12 cellular contexts compared by ENCODE assay signal in the genomic region with DNA sequence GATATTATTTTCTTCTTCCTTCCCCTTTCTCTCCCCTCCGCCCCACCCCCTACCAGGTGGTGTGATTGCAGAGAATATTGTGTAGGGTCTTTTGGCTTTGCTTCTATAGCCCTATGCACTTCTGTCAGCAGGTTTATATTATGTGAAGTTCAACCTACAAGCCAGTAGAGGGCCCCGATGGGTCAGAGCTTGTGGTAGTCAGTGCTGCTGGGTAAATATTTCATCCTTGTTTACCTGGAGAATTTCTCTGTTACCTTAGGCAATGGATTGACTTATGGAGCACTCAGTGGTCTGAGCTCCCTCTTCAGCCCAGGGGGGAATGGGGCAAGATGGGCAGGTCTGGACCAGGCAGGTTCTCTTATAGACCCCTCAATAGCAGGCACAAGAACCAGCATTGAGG.
DNase-seq lines count a peak whose midpoint lies in the region; ATAC-seq, FAIRE-seq and TF ChIP-seq lines count a peak whose summit lies in the region.
"Had no signal": no experiment of that assay in that cellular context is flagged by ENCODE, and none has a peak within 500 bp of the region (broad histone marks: within the 10 kb centered on the region; RNA-seq: fewer than 3 reads in every experiment).

No MANE protein-coding gene starts in this region.

- no peak overlapping the region for H3K27ac ChIP-seq in GM23338 (ENCODE audit: low read depth)
- H3K27ac ChIP-seq: thoracic aorta had no signal

- no peaks in the 10 kb centered on the region for H3K27me3 ChIP-seq in GM23338 (ENCODE audit: insufficient read depth)
- H3K27me3 ChIP-seq in bronchial epithelial cell (ENCODE audit: control insufficient read depth, insufficient read depth, low read length) = no peaks in the 10 kb centered on the region

- no peaks in the 10 kb centered on the region for H3F3A ChIP-seq in GM23338 (replicated peaks; ENCODE audit: low read depth)

- no peak overlapping the region for H3K4me3 ChIP-seq in GM23338
- no peak overlapping the region for H3K4me3 ChIP-seq in bronchial epithelial cell (ENCODE audit: low read depth, low read length)
- H3K4me3 ChIP-seq: thoracic aorta had no signal

- H3K36me3 ChIP-seq in GM23338 (ENCODE audit: insufficient read depth) (no peaks in the 10 kb centered on the region), bronchial epithelial cell (ENCODE audit: control insufficient read depth, insufficient read depth, low read length) (no peaks in the 10 kb centered on the region)
- H3K36me3 ChIP-seq: thoracic aorta had no signal

- H3K27me3 Mint-ChIP-seq in GM23338 (ENCODE audit: insufficient read depth, low read depth, poor library complexity) = no peaks in the 10 kb centered on the region
- H3K27me3 Mint-ChIP-seq: CD4-positive, alpha-beta memory T cell had no signal

- H3K27ac Mint-ChIP-seq in GM23338 = no peak overlapping the region
- H3K27ac Mint-ChIP-seq: activated naive CD4-positive, alpha-beta T cell treated with anti-CD3 and anti-CD28 coated beads, Interleukin-2, amount 50 U/mL, for 72 hours; CD4-positive, alpha-beta memory T cell had no signal

- H3K9me2 ChIP-seq in GM23338 (ENCODE audit: insufficient read depth) = no peaks in the 10 kb centered on the region

- ATAC-seq in GM23338 = peak; percentile 86
- no peak for ATAC-seq in HG03135 (IDR thresholded peaks at IDR 0.05; ENCODE audit: unreplicated experiment)
- ATAC-seq in GM19324 (IDR thresholded peaks at IDR 0.05; ENCODE audit: low FRiP score, unreplicated experiment) = no peak
- ATAC-seq in HG03565 (IDR thresholded peaks at IDR 0.05; ENCODE audit: unreplicated experiment) = no peak
- ATAC-seq: activated naive CD4-positive, alpha-beta T cell treated with anti-CD3 and anti-CD28 coated beads, Interleukin-2, amount 50 U/mL, for 72 hours had no signal

- H3K4me1 Mint-ChIP-seq in GM23338 = peaks cover 4% of the 10 kb centered on the region; the same call in 1 of the 3 replicates
- H3K4me1 Mint-ChIP-seq: CD4-positive, alpha-beta memory T cell had no signal

- peak; percentile 29 for TF ChIP-seq CTCF in D721Med (IDR thresholded peaks at IDR 0.05; ENCODE audit: insufficient read depth, missing control alignments)
- TF ChIP-seq CTCF in GM23338 (conservative IDR thresholded peaks at IDR 0.05; ENCODE audit: low read depth in 2 of 2) = peak; percentile 77 to 79
- TF ChIP-seq CTCF in LNCAP (IDR thresholded peaks at IDR 0.05) = peak; percentile 40; the same call in 1 of the 2 replicates
- peak; percentile 35 for TF ChIP-seq CTCF in bronchial epithelial cell (IDR thresholded peaks at IDR 0.05; ENCODE audit: insufficient read depth, low read length, severe bottlenecking)

- DNase-seq in D721Med (ENCODE audit: insufficient read length, low spot score) = no peak
- peak; percentile 72 for DNase-seq in GM23338 (ENCODE audit: low spot score)
- DNase-seq in bronchial epithelial cell (ENCODE audit: low read depth) = peak; percentile 15
- DNase-seq in activated gamma-delta T cell (lab: John Stamatoyannopoulos, UW) = no peak
- DNase-seq: CD4-positive, alpha-beta memory T cell; midbrain had no signal

- no peaks in the 10 kb centered on the region for H3K4me1 ChIP-seq in GM23338 (ENCODE audit: insufficient read depth)

- no peaks in the 10 kb centered on the region for H3K79me2 ChIP-seq in GM23338 (replicated peaks; ENCODE audit: insufficient read depth)

- H3K36me3 Mint-ChIP-seq in GM23338 (ENCODE audit: low read depth) = no peaks in the 10 kb centered on the region; the same call in 2 of the 3 replicates
- H3K36me3 Mint-ChIP-seq: CD4-positive, alpha-beta memory T cell had no signal

- no peak overlapping the region for H2AFZ ChIP-seq in GM23338

- H3K4me2 ChIP-seq in GM23338 = no peak overlapping the region

- no peak overlapping the region for H3K4me3 Mint-ChIP-seq in GM23338
- H3K4me3 Mint-ChIP-seq: CD4-positive, alpha-beta memory T cell had no signal

- no peaks in the 10 kb centered on the region for H4K20me1 ChIP-seq in GM23338 (replicated peaks; ENCODE audit: insufficient read depth)

- FAIRE-seq in D721Med (lab: Jason Lieb, UNC) = no peak
- FAIRE-seq in bronchial epithelial cell (lab: Jason Lieb, UNC) = no peak

- no peaks in the 10 kb centered on the region; the same call in 2 of the 3 replicates for H3K9me3 Mint-ChIP-seq in GM23338

TF ChIP-seq in GM23338, 12 proteins besides CTCF, POLR2A, EP300 and RAD21 (continues in another document):
- TF ChIP-seq ZNF331 (CRISPR knock-in tag; IDR thresholded peaks at IDR 0.05; ENCODE audit: low read depth) (no peak), EZH2 (IDR thresholded peaks at IDR 0.05; ENCODE audit: low read depth, unreplicated experiment) (no peak), NANOG (IDR thresholded peaks at IDR 0.05; ENCODE audit: borderline replicate concordance) (no peak), POLR2AphosphoS5 (IDR thresholded peaks at IDR 0.05; ENCODE audit: low read depth) (no peak), STAT1 (IDR thresholded peaks at IDR 0.05; ENCODE audit: unreplicated experiment) (no peak), CREB1 (CRISPR knock-in tag; IDR thresholded peaks at IDR 0.05; ENCODE audit: low read depth) (no peak)
- TF ChIP-seq, protein P1, sequence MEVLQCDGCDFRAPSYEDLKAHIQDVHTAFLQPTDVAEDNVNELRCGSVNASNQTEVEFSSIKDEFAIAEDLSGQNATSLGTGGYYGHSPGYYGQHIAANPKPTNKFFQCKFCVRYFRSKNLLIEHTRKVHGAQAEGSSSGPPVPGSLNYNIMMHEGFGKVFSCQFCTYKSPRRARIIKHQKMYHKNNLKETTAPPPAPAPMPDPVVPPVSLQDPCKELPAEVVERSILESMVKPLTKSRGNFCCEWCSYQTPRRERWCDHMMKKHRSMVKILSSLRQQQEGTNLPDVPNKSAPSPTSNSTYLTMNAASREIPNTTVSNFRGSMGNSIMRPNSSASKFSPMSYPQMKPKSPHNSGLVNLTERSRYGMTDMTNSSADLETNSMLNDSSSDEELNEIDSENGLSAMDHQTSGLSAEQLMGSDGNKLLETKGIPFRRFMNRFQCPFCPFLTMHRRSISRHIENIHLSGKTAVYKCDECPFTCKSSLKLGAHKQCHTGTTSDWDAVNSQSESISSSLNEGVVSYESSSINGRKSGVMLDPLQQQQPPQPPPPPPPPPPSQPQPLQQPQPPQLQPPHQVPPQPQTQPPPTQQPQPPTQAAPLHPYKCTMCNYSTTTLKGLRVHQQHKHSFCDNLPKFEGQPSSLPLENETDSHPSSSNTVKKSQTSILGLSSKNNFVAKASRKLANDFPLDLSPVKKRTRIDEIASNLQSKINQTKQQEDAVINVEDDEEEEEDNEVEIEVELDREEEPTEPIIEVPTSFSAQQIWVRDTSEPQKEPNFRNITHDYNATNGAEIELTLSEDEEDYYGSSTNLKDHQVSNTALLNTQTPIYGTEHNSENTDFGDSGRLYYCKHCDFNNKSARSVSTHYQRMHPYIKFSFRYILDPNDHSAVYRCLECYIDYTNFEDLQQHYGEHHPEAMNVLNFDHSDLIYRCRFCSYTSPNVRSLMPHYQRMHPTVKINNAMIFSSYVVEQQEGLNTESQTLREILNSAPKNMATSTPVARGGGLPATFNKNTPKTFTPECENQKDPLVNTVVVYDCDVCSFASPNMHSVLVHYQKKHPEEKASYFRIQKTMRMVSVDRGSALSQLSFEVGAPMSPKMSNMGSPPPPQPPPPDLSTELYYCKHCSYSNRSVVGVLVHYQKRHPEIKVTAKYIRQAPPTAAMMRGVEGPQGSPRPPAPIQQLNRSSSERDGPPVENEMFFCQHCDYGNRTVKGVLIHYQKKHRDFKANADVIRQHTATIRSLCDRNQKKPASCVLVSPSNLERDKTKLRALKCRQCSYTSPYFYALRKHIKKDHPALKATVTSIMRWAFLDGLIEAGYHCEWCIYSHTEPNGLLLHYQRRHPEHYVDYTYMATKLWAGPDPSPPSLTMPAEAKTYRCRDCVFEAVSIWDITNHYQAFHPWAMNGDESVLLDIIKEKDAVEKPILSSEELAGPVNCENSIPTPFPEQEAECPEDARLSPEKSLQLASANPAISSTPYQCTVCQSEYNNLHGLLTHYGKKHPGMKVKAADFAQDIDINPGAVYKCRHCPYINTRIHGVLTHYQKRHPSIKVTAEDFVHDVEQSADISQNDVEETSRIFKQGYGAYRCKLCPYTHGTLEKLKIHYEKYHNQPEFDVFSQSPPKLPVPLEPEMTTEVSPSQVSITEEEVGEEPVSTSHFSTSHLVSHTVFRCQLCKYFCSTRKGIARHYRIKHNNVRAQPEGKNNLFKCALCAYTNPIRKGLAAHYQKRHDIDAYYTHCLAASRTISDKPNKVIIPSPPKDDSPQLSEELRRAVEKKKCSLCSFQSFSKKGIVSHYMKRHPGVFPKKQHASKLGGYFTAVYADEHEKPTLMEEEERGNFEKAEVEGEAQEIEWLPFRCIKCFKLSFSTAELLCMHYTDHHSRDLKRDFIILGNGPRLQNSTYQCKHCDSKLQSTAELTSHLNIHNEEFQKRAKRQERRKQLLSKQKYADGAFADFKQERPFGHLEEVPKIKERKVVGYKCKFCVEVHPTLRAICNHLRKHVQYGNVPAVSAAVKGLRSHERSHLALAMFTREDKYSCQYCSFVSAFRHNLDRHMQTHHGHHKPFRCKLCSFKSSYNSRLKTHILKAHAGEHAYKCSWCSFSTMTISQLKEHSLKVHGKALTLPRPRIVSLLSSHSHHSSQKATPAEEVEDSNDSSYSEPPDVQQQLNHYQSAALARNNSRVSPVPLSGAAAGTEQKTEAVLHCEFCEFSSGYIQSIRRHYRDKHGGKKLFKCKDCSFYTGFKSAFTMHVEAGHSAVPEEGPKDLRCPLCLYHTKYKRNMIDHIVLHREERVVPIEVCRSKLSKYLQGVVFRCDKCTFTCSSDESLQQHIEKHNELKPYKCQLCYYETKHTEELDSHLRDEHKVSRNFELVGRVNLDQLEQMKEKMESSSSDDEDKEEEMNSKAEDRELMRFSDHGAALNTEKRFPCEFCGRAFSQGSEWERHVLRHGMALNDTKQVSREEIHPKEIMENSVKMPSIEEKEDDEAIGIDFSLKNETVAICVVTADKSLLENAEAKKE (CRISPR knock-in tag; IDR thresholded peaks at IDR 0.05) = no peak
- TF ChIP-seq, protein P2, sequence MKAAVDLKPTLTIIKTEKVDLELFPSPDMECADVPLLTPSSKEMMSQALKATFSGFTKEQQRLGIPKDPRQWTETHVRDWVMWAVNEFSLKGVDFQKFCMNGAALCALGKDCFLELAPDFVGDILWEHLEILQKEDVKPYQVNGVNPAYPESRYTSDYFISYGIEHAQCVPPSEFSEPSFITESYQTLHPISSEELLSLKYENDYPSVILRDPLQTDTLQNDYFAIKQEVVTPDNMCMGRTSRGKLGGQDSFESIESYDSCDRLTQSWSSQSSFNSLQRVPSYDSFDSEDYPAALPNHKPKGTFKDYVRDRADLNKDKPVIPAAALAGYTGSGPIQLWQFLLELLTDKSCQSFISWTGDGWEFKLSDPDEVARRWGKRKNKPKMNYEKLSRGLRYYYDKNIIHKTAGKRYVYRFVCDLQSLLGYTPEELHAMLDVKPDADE (IDR thresholded peaks at IDR 0.05) = no peak

Comparison
In these comparisons a context has a peak if more than half of its experiments do, and no peak if none do; other contexts are left out.
1. DNase-seq: peak in GM23338 (single experiment) and bronchial epithelial cell (single experiment); none in D721Med (single experiment) and activated gamma-delta T cell (single experiment).
2. Peak in every context shown above with its lines, with median percentiles within 50 percentile points of each other: CTCF ChIP-seq.